Comparison of ENCODE assay signal across 9 cellular contexts in genomic region chr2:27807476-27807875, GRCh38. TPM values are rescaled to one million over a fixed set of nuclear protein-coding genes. Genes with fewer than 3 reads are reported as not detected.
DNase-seq lines count a peak whose midpoint lies in the region; ATAC-seq and TF ChIP-seq lines count a peak whose summit lies in the region.
"Had no signal": no experiment of that assay in that cellular context is flagged by ENCODE, and none has a peak within 500 bp of the region (broad histone marks: within the 10 kb centered on the region; RNA-seq: fewer than 3 reads in every experiment).

No MANE protein-coding gene starts in this region.

- H3K9me3 ChIP-seq in heart left ventricle (no peaks in the 10 kb centered on the region), OCI-LY7 (ENCODE audit: low read length) (no peaks in the 10 kb centered on the region)
- no peaks in the 10 kb centered on the region for H3K9me3 ChIP-seq in CD8-positive, alpha-beta memory T cell (ENCODE audit: low read length)
- H3K9me3 ChIP-seq: HAP-1 had no signal

- DNase-seq in heart left ventricle (no peak), Right ventricle myocardium superior (no peak), OCI-LY7 (ENCODE audit: low spot score) (peak; percentile 3), epithelial cell of esophagus (ENCODE audit: low read depth) (peak; percentile 55), renal cortical epithelial cell (ENCODE audit: low read depth) (peak; percentile 37), NCI-H1048 (lab: John Stamatoyannopoulos, UW) (no peak)
- DNase-seq in CD8-positive, alpha-beta memory T cell = no peak

- peak overlapping the region in 1 of 8 donors; percentile 52 for H3K27ac Mint-ChIP-seq in CD8-positive, alpha-beta memory T cell

- H3K4me3 Mint-ChIP-seq in CD8-positive, alpha-beta memory T cell = no peak overlapping the region

- H3K27me3 Mint-ChIP-seq in CD8-positive, alpha-beta memory T cell = peaks cover 0 to 5% of the 10 kb centered on the region in 2 donors

- no TSS peak for BruUV-seq in OCI-LY7 (replicated peaks; lab: Mats Ljungman, UMichigan)

- peaks cover 0 to 3% (median 0%) of the 10 kb centered on the region in 5 donors for H3K9me3 Mint-ChIP-seq in CD8-positive, alpha-beta memory T cell

- TF ChIP-seq CTCF in heart left ventricle (IDR thresholded peaks at IDR 0.05) = peak; percentile 24 to 61 (median 48)
- TF ChIP-seq CTCF in OCI-LY7 (conservative IDR thresholded peaks at IDR 0.05; ENCODE audit: low read length) = peak; percentile 60
- peak; percentile 75 for TF ChIP-seq CTCF in epithelial cell of esophagus (IDR thresholded peaks at IDR 0.05; ENCODE audit: insufficient read depth, low read depth, low read length, missing control alignments)

- H3K4me1 ChIP-seq in heart left ventricle (peaks cover 0 to 37% (median 0%) of the 10 kb centered on the region in 12 donors), OCI-LY7 (ENCODE audit: insufficient read depth, low read length, poor library complexity, severe bottlenecking) (no peaks in the 10 kb centered on the region)
- no peaks in the 10 kb centered on the region for H3K4me1 ChIP-seq in CD8-positive, alpha-beta memory T cell (ENCODE audit: insufficient read depth, low read length)
- H3K4me1 ChIP-seq: HAP-1 had no signal

- no peaks in the 10 kb centered on the region for H3K79me2 ChIP-seq in OCI-LY7 (ENCODE audit: insufficient read depth, low read depth, low read length)

- CTCF ChIA-PET in OCI-LY7 (lab: Charles Lee; ENCODE audit: unreplicated experiment) = interaction anchor here (0.7 kb wide), 1 partner anchor 512 kb away, joined by 3 read pairs; no protein-coding TSS in a partner anchor
- CTCF ChIA-PET in CD8-positive, alpha-beta memory T cell (lab: Charles Lee) = no interaction called here

- H3K4me1 Mint-ChIP-seq in CD8-positive, alpha-beta memory T cell = no peaks in the 10 kb centered on the region

- 74 to 81% (median 77%) methylated on average over 4 of the region's 4 CpGs for WGBS in heart left ventricle, 4 donors

- POLR2A ChIA-PET in OCI-LY7 (lab: Charles Lee) = no interaction called here
- POLR2A ChIA-PET in CD8-positive, alpha-beta memory T cell (lab: Charles Lee) = no interaction called here

- intact Hi-C loops in heart left ventricle (cut with DNase I) (no loop called here), Right ventricle myocardium superior (cut with DNase I) (no loop called here), OCI-LY7 (cut with micrococcal nuclease; ENCODE audit: unreplicated experiment) (no loop called here)

- H3K4me3 ChIP-seq in heart left ventricle (no peak overlapping the region), OCI-LY7 (ENCODE audit: low read depth, low read length, poor library complexity, severe bottlenecking) (no peak overlapping the region), epithelial cell of esophagus (ENCODE audit: low read length) (no peak overlapping the region)
- H3K4me3 ChIP-seq in CD8-positive, alpha-beta memory T cell (ENCODE audit: low read length) = no peak overlapping the region
- H3K4me3 ChIP-seq: HAP-1 had no signal

- no peak overlapping the region for H3K4me2 ChIP-seq in OCI-LY7 (ENCODE audit: low read length)

- no peaks in the 10 kb centered on the region for H3K27me3 ChIP-seq in heart left ventricle
- no peaks in the 10 kb centered on the region for H3K27me3 ChIP-seq in CD8-positive, alpha-beta memory T cell (ENCODE audit: insufficient read depth, low read length, poor library complexity, severe bottlenecking)

- no peaks in the 10 kb centered on the region for H4K20me1 ChIP-seq in OCI-LY7 (ENCODE audit: insufficient read depth, low read length)

- H2AFZ ChIP-seq in OCI-LY7 (ENCODE audit: low read length) = no peak overlapping the region

- H3K36me3 Mint-ChIP-seq in CD8-positive, alpha-beta memory T cell = peaks cover 0 to 2% (median 0%) of the 10 kb centered on the region in 3 donors

- H3K27ac ChIP-seq in heart left ventricle (no peak overlapping the region), OCI-LY7 (ENCODE audit: low read depth, low read length, poor library complexity, severe bottlenecking) (no peak overlapping the region)
- no peak overlapping the region for H3K27ac ChIP-seq in CD8-positive, alpha-beta memory T cell (ENCODE audit: low read depth, low read length)

- H3K36me3 ChIP-seq in heart left ventricle (no peaks in the 10 kb centered on the region), OCI-LY7 (ENCODE audit: insufficient read depth, low read length) (no peaks in the 10 kb centered on the region)
- H3K36me3 ChIP-seq in CD8-positive, alpha-beta memory T cell (ENCODE audit: insufficient read depth, low read length) = no peaks in the 10 kb centered on the region
- H3K36me3 ChIP-seq: HAP-1 had no signal

- ATAC-seq in heart left ventricle = peak in 2 of 4 donors; percentile 64
- ATAC-seq in Right ventricle myocardium superior (ENCODE audit: poor library complexity) = no peak
- no peak for ATAC-seq in HG02840 (IDR thresholded peaks at IDR 0.05; ENCODE audit: low FRiP score, unreplicated experiment)

- H3K9me2 ChIP-seq in OCI-LY7 (ENCODE audit: insufficient read depth, low read length) = no peaks in the 10 kb centered on the region

- no peak for TF ChIP-seq POLR2A in heart left ventricle (IDR thresholded peaks at IDR 0.05)

RNA-seq across cellular contexts. Expression of gene MRPL33, which starts 36.0 kb away (rescaled TPM):
- total RNA-seq in heart left ventricle (100 to 1,000 TPM; 163 to 503 (median 305) TPM), Right ventricle myocardium superior (356 TPM), OCI-LY7 (2022) (40.4 and 43.8 TPM in 2 replicates), renal cortical epithelial cell (180 and 225 TPM in 2 replicates)
- 100 to 1,000 TPM; 177 to 901 TPM for polyA plus RNA-seq in heart left ventricle
- 51.2 and 51.5 TPM in 2 replicates for total RNA-seq in OCI-LY7 (2014; rRNA removed; shearing (Covaris generic))
- total RNA-seq in CD8-positive, alpha-beta memory T cell = 10 to 100 TPM; 85.8 to 90.0 TPM
- 251 TPM for polyA plus RNA-seq in CD8-positive, alpha-beta memory T cell

Comparison
In these comparisons a context has a peak if more than half of its experiments do, and no peak if none do; other contexts are left out.
1. DNase-seq: peak in OCI-LY7 (single experiment), epithelial cell of esophagus (single experiment) and renal cortical epithelial cell (single experiment); none in heart left ventricle (0 of 5), Right ventricle myocardium superior (single experiment), NCI-H1048 (single experiment) and CD8-positive, alpha-beta memory T cell (0 of 5).
2. Peak in every context shown above with its lines, with median percentiles within 50 percentile points of each other: CTCF ChIP-seq.